Comparison of ENCODE assay signal across 11 cellular contexts in the genomic region with DNA sequence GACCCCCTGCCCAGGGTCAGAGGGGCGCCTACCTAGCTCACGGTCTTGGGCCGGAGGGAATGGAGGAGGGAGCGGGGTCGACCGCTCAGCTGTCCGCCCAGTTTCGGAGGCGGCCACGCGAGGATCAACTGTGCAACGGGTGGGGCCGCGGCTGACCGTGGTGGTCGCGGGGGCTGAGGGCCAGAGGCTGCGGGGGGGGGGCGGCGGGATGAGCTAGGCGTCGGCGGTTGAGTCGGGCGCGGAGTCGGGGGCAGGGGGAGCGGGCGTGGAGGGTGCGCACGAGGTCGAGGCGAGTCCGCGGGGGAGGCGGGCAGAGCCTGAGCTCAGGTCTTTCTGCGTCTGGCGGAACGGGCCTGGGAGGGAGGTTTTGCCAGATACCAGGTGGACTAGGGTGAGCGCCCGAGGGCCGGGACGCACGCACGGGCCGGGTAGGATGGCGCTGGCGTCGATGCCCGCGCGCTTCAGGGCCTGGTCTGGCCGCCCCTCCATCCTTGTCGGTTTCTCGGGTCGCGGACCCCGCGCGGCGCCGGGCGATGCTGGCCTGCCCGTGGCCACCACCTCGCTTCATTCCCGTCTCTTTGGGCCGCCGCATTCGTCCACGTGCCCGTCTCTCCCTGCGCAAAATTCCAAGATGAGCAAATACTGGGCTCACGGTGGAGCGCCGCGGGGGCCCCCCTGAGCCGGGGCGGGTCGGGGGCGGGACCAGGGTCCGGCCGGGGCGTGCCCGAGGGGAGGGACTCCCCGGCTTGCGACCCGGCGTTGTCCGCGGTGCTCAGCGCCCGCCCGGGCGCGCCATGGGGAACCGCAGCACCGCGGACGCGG. TPM values are rescaled to one million over a fixed set of nuclear protein-coding genes. Genes with fewer than 3 reads are reported as not detected.
DNase-seq lines count a peak whose midpoint lies in the region; ATAC-seq, FAIRE-seq and TF ChIP-seq lines count a peak whose summit lies in the region.
"Had no signal": no experiment of that assay in that cellular context is flagged by ENCODE, and none has a peak within 500 bp of the region (broad histone marks: within the 10 kb centered on the region; RNA-seq: fewer than 3 reads in every experiment).

A gene (plus strand): TSS at position 759 of the 822 bp plus-strand sequence. CDS start 36 bp downstream, at position 795.

- H3K27ac ChIP-seq in ectodermal cell (ENCODE audit: insufficient read depth, low read depth, low read length, poor library complexity, severe bottlenecking), result peak within 1 kb of the TSS; percentile 84
- H3K27ac ChIP-seq in upper lobe of left lung, result no peak within 1 kb of the TSS
- H3K27ac ChIP-seq: PC-9 had no signal

- in situ Hi-C loops in ACHN (cut with HindIII; ENCODE audit: low pct_ligation_motif_present, low pct_unique_long_range_greater_than_20kb, low sequenced_read_pairs), result no loop called here

- H3K36me3 ChIP-seq in ectodermal cell (ENCODE audit: control insufficient read depth, insufficient read depth, low read length), result no peaks in the 10 kb centered on the region
- H3K36me3 ChIP-seq in upper lobe of left lung, result peaks cover 0 to 2% (median 0%) of the 10 kb centered on the region in 4 donors

- TF ChIP-seq POLR2A in upper lobe of left lung (IDR thresholded peaks at IDR 0.05), result no peak

- FAIRE-seq in GM19239 (lab: Jason Lieb, UNC), result no peak
- FAIRE-seq: islet of Langerhans had no signal

- H3K4me3 Mint-ChIP-seq in activated naive CD4-positive, alpha-beta T cell treated with anti-CD3 and anti-CD28 coated beads, Interleukin-2, amount 10 ng/mL, durations not matched to agents 7 days and 5 days, result no peak within 1 kb of the TSS

- H3K4me1 Mint-ChIP-seq in activated naive CD4-positive, alpha-beta T cell treated with anti-CD3 and anti-CD28 coated beads, Interleukin-2, amount 10 ng/mL, durations not matched to agents 7 days and 5 days, result peaks cover 14% of the 10 kb centered on the region

- H3K27me3 Mint-ChIP-seq in activated naive CD4-positive, alpha-beta T cell treated with anti-CD3 and anti-CD28 coated beads, Interleukin-2, amount 10 ng/mL, durations not matched to agents 7 days and 5 days, result peaks cover 69% of the 10 kb centered on the region

- no peak for DNase-seq in activated naive CD4-positive, alpha-beta T cell treated with anti-CD3 and anti-CD28 coated beads, Interleukin-2, amount 10 ng/mL, durations not matched to agents 7 days and 5 days
- no peak for DNase-seq in activated naive CD4-positive, alpha-beta T cell treated with Interleukin-2 at 50 U/mL for 16 hours
- DNase-seq in medulla oblongata (ENCODE audit: extremely low spot score), result peak; percentile 30
- DNase-seq in upper lobe of left lung, result peak in 1 of 2 donors; percentile 89
- DNase-seq in ACHN, result no peak
- no peak for DNase-seq in GM19239 (ENCODE audit: insufficient read length, low spot score)
- DNase-seq: PC-9 had no signal

- CTCF ChIA-PET in activated naive CD4-positive, alpha-beta T cell treated with anti-CD3 and anti-CD28 coated beads, Interleukin-2, amount 10 ng/mL, durations not matched to agents 7 days and 5 days (lab: Charles Lee), result no interaction called here

- no peak for TF ChIP-seq CTCF in upper lobe of left lung (IDR thresholded peaks at IDR 0.05)

- H3K4me1 ChIP-seq in ectodermal cell (ENCODE audit: control insufficient read depth, insufficient read depth, low read length) (peaks cover 33% of the 10 kb centered on the region), upper lobe of left lung (peaks cover 17 to 42% (median 27%) of the 10 kb centered on the region in 4 donors)

- H3K36me3 Mint-ChIP-seq in activated naive CD4-positive, alpha-beta T cell treated with anti-CD3 and anti-CD28 coated beads, Interleukin-2, amount 10 ng/mL, durations not matched to agents 7 days and 5 days, result peaks cover 6% of the 10 kb centered on the region

- no peaks in the 10 kb centered on the region for H3K9me3 ChIP-seq in ectodermal cell (ENCODE audit: control insufficient read depth, low read length)
- no peaks in the 10 kb centered on the region for H3K9me3 ChIP-seq in upper lobe of left lung

- ATAC-seq in upper lobe of left lung (ENCODE audit: low FRiP score in 2 of 2) (peak in 1 of 2 donors; percentile 72), GM19452 (IDR thresholded peaks at IDR 0.05; ENCODE audit: unreplicated experiment) (no peak)

- H3K9me3 Mint-ChIP-seq in activated naive CD4-positive, alpha-beta T cell treated with anti-CD3 and anti-CD28 coated beads, Interleukin-2, amount 10 ng/mL, durations not matched to agents 7 days and 5 days, result no peaks in the 10 kb centered on the region

- 18 to 21% methylated on average over 100 of the region's 100 CpGs for WGBS in ectodermal cell, 2 experiments
- WGBS in upper lobe of left lung, 2 donors, result 20 to 28% methylated on average over 37 to 64 of the region's 100 CpGs

- H3K27me3 ChIP-seq in ectodermal cell (ENCODE audit: control insufficient read depth, insufficient read depth, low read length, poor library complexity, severe bottlenecking) (peaks cover 42% of the 10 kb centered on the region), upper lobe of left lung (peaks cover 0 to 42% (median 21%) of the 10 kb centered on the region in 4 donors)

- TF ChIP-seq EP300 in upper lobe of left lung (IDR thresholded peaks at IDR 0.05), result no peak

- peak within 1 kb of the TSS; percentile 50 for H3K27ac Mint-ChIP-seq in activated naive CD4-positive, alpha-beta T cell treated with anti-CD3 and anti-CD28 coated beads, Interleukin-2, amount 10 ng/mL, durations not matched to agents 7 days and 5 days

- H3K4me3 ChIP-seq in ectodermal cell (ENCODE audit: insufficient read depth, low read depth, low read length) (peak within 1 kb of the TSS; percentile 57), upper lobe of left lung (peak within 1 kb of the TSS in 3 of 4 donors; percentile 28 to 35 (median 33))
- H3K4me3 ChIP-seq: PC-9 had no signal

RNA-seq across cellular contexts. Expression of the gene that starts here (rescaled TPM):
- polyA plus RNA-seq in ectodermal cell (2013, experiment 1 of 4), result 15.1 TPM
- polyA plus RNA-seq in ectodermal cell (2013, experiment 2 of 4), result 21.9 TPM
- polyA plus RNA-seq in ectodermal cell (2013, experiment 3 of 4), result 17.0 TPM
- 21.6 TPM for polyA plus RNA-seq in ectodermal cell (2013, experiment 4 of 4)
- 1 to 10 TPM in 3 of 6 donors, under 1 TPM in 1, not detected in 2; 0.54 to 4.2 (median 1.5) TPM for total RNA-seq in upper lobe of left lung
- polyA plus RNA-seq: CD14-positive monocyte had no signal
